8 cellular contexts compared by ENCODE assay signal in the genomic region with DNA sequence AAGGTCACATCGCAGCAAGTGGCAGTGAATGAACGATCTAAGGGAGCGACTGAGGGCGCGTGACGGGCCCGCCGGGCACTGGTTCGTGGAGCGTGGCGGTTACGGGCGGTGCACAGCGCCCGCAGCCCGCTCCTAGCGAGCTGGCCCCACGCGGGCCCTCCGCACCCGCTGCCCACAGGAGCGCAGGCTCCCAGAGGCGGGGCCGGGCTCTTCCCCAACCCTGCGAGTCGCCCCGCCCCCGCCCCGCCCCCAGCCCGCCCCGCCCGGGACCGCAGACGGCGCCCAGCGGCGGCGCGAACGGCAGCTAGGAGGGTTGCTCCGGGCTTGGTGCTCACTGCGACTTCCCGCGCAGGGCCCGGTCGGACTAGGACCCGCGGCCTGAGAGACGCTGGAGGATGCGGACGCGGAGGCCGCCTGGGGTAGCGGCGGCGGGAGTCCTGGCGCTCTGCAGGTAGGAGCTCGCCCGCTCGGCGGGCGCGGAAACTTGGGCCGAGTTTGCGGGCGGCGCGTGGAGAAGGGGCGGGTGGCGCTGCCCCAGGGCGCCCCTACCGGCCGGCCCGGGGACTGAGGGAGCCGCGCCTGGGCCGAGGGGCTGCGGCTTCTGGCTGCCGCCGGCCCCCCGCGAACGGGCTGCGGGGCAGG. TPM values are rescaled to one million over a fixed set of nuclear protein-coding genes. Genes with fewer than 3 reads are reported as not detected.
DNase-seq lines count a peak whose midpoint lies in the region; ATAC-seq and TF ChIP-seq lines count a peak whose summit lies in the region.

A gene (plus strand): TSS at position 274 of the 642 bp plus-strand sequence. CDS start 4,167 bp downstream, outside the sequence.

- H3K9me3 ChIP-seq in neuron (ENCODE audit: low read length): no peaks in the 10 kb centered on the region

- peak; percentile 48 for TF ChIP-seq CTCF in foreskin fibroblast (IDR thresholded peaks at IDR 0.05; ENCODE audit: low read depth, low read length)

- peak within 1 kb of the TSS; percentile 53 for H3K27ac ChIP-seq in substantia nigra (ENCODE audit: low read depth, low read length, poor library complexity, severe bottlenecking)

- peaks cover 18% of the 10 kb centered on the region for H3K4me1 ChIP-seq in neuron (ENCODE audit: insufficient read depth, low read length)

- peaks cover 23% of the 10 kb centered on the region for H3K27me3 ChIP-seq in neuron (ENCODE audit: insufficient read depth, low read length)

- DNase-seq in D341Med (ENCODE audit: low spot score): peak; percentile 96
- peak; percentile 64 for DNase-seq in HT1080 (ENCODE audit: low read depth)
- peak; percentile 17 for DNase-seq in SHP77 treated with DMSO at 0.1 percent for 48 hours (lab: John Stamatoyannopoulos, UW)
- peak; percentile 65 for DNase-seq in activated gamma-delta T cell treated with Interleukin-2 at 50 U/mL for 16 hours
- peak; percentile 59 to 87 for DNase-seq in foreskin fibroblast
- DNase-seq in substantia nigra (lab: John Stamatoyannopoulos, UW): peak in 45 of 49 donors; percentile 26 to 87 (median 69)

- peaks cover 3% of the 10 kb centered on the region for H3K36me3 ChIP-seq in neuron (ENCODE audit: insufficient read depth, low read length)

- H2AFZ ChIP-seq in neuron (ENCODE audit: low read depth, low read length): peak within 1 kb of the TSS; percentile 97

- H3K4me3 ChIP-seq in foreskin fibroblast (ENCODE audit: low read depth in 1 of 2, low read length in 2 of 2) (peak within 1 kb of the TSS; percentile 91 to 99), neuron (ENCODE audit: low read length) (peak within 1 kb of the TSS; percentile 80)

- ATAC-seq in GM19467 (IDR thresholded peaks at IDR 0.05; ENCODE audit: unreplicated experiment): peak; percentile 41

RNA-seq across cellular contexts. Expression of the gene that starts here (rescaled TPM):
- total RNA-seq in HT1080 (2014; rRNA removed; shearing (Covaris generic)): 17.2 and 21.1 TPM in 2 replicates
- 11.6 and 13.5 TPM in 2 replicates for polyA plus RNA-seq in HT1080 (2015; cell fraction: cytosol; rRNA removed)
- 9.9 and 11.5 TPM in 2 replicates for polyA plus RNA-seq in HT1080 (2015; cell fraction: nucleus; rRNA removed)

Comparison
In these comparisons a context has a peak if more than half of its experiments do, and no peak if none do; other contexts are left out.
1. Peak in every context shown above with its lines: DNase-seq, ATAC-seq, H3K4me3 ChIP-seq and H3K27ac ChIP-seq.
2. DNase-seq: peak in every context shown above with its lines; median percentile 96 in D341Med; 73 in foreskin fibroblast; 69 in substantia nigra; 65 in activated gamma-delta T cell treated with Interleukin-2 at 50 U/mL for 16 hours; 64 in HT1080; 17 in SHP77 treated with DMSO at 0.1 percent for 48 hours.